9 cellular contexts compared by ENCODE assay signal in genomic region chr12:99985129-99985570, GRCh38. TPM values are rescaled to one million over a fixed set of nuclear protein-coding genes. Genes with fewer than 3 reads are reported as not detected.
DNase-seq lines count a peak whose midpoint lies in the region; ATAC-seq, FAIRE-seq and TF ChIP-seq lines count a peak whose summit lies in the region.
"Had no signal": no experiment of that assay in that cellular context is flagged by ENCODE, and none has a peak within 500 bp of the region (broad histone marks: within the 10 kb centered on the region; RNA-seq: fewer than 3 reads in every experiment).

No MANE protein-coding gene starts in this region.

- peaks cover 6% of the 10 kb centered on the region for H3K4me1 Mint-ChIP-seq in activated CD8-positive, alpha-beta memory T cell treated with anti-CD3 and anti-CD28 coated beads, Interleukin-2, amount 10 ng/mL, durations not matched to agents 7 days and 5 days

- peak overlapping the region; percentile 65 for H3K4me3 ChIP-seq in HUES64 (ENCODE audit: low read length)
- peak overlapping the region; percentile 39 to 47 for H3K4me3 ChIP-seq in left lung
- peak overlapping the region; percentile 78 to 84 for H3K4me3 ChIP-seq in tibial artery

- no peaks in the 10 kb centered on the region for H3K9me3 Mint-ChIP-seq in activated CD8-positive, alpha-beta memory T cell treated with anti-CD3 and anti-CD28 coated beads, Interleukin-2, amount 10 ng/mL, durations not matched to agents 7 days and 5 days (ENCODE audit: low read depth)

- H3K36me3 Mint-ChIP-seq in activated CD8-positive, alpha-beta memory T cell treated with anti-CD3 and anti-CD28 coated beads, Interleukin-2, amount 10 ng/mL, durations not matched to agents 7 days and 5 days = no peaks in the 10 kb centered on the region

- peak overlapping the region; percentile 63 for H3K4me3 Mint-ChIP-seq in activated CD8-positive, alpha-beta memory T cell treated with anti-CD3 and anti-CD28 coated beads, Interleukin-2, amount 10 ng/mL, durations not matched to agents 7 days and 5 days

- H3K27ac Mint-ChIP-seq in activated CD8-positive, alpha-beta memory T cell treated with anti-CD3 and anti-CD28 coated beads, Interleukin-2, amount 10 ng/mL, durations not matched to agents 7 days and 5 days = no peak overlapping the region

- H3K27ac ChIP-seq in HUES64 (ENCODE audit: low read depth, low read length) (no peak overlapping the region), angular gyrus (ENCODE audit: low read depth, low read length) (peak overlapping the region; percentile 74), left lung (peak overlapping the region in 1 of 2 donors; percentile 16), tibial artery (peak overlapping the region; percentile 84)

- FAIRE-seq in urothelium cell line (lab: Jason Lieb, UNC) = no peak
- FAIRE-seq: endometrium had no signal

- H3K9ac ChIP-seq in HUES64 (ENCODE audit: low read depth, low read length) = peak overlapping the region; percentile 31

- TF ChIP-seq CTCF in left lung (IDR thresholded peaks at IDR 0.05) (no peak), tibial artery (IDR thresholded peaks at IDR 0.05) (no peak)

- H3K27me3 Mint-ChIP-seq in activated CD8-positive, alpha-beta memory T cell treated with anti-CD3 and anti-CD28 coated beads, Interleukin-2, amount 10 ng/mL, durations not matched to agents 7 days and 5 days = peaks cover 60% of the 10 kb centered on the region

- CTCF ChIA-PET in activated CD8-positive, alpha-beta memory T cell treated with anti-CD3 and anti-CD28 coated beads, Interleukin-2, amount 10 ng/mL, durations not matched to agents 7 days and 5 days (lab: Charles Lee) = no interaction called here

- peak; percentile 16 for ATAC-seq in activated CD8-positive, alpha-beta memory T cell treated with anti-CD3 and anti-CD28 coated beads, Interleukin-2, amount 10 ng/mL, durations not matched to agents 7 days and 5 days
- peak; percentile 40 for ATAC-seq in left lung

- H3K9me3 ChIP-seq in HUES64 (ENCODE audit: insufficient read depth, low read depth, low read length) (no peaks in the 10 kb centered on the region), left lung (no peaks in the 10 kb centered on the region), tibial artery (no peaks in the 10 kb centered on the region)

- H3K36me3 ChIP-seq in HUES64 (ENCODE audit: insufficient read depth, low read length) (no peaks in the 10 kb centered on the region), left lung (no peaks in the 10 kb centered on the region), tibial artery (no peaks in the 10 kb centered on the region)

- H3K4me1 ChIP-seq in HUES64 (ENCODE audit: insufficient read depth, low read length) = peaks cover 7% of the 10 kb centered on the region
- peaks cover 0 to 8% of the 10 kb centered on the region in 2 donors for H3K4me1 ChIP-seq in left lung
- peaks cover 0 to 32% (median 6%) of the 10 kb centered on the region in 4 donors for H3K4me1 ChIP-seq in tibial artery

- DNase-seq in activated CD8-positive, alpha-beta memory T cell treated with anti-CD3 and anti-CD28 coated beads, Interleukin-2, amount 10 ng/mL, durations not matched to agents 7 days and 5 days = no peak
- DNase-seq in activated CD8-positive, alpha-beta memory T cell treated with anti-CD3 and anti-CD28 coated beads for 24 hours = no peak
- DNase-seq in left lung (no peak), tibial artery (no peak), urothelium cell line (ENCODE audit: low spot score) (no peak)
- DNase-seq in activated CD4-positive, alpha-beta T cell treated with anti-CD3 and anti-CD28 coated beads, Interleukin-2, amount 50 U/mL, for 1 hour = no peak

- intact Hi-C loops in left lung (cut with DNase I) = no loop called here
- intact Hi-C loops in tibial artery (cut with DNase I; ENCODE audit: low total_unique reads) = loop anchor here (10.0 kb wide), 1 partner anchor 170 kb away; no protein-coding TSS in a partner anchor

- peaks cover 46% of the 10 kb centered on the region for H3K27me3 ChIP-seq in HUES64 (ENCODE audit: insufficient read depth, low read length)
- H3K27me3 ChIP-seq in left lung = peaks cover 0 to 59% of the 10 kb centered on the region in 2 donors
- H3K27me3 ChIP-seq in tibial artery = no peaks in the 10 kb centered on the region

- 6% methylated on average over 10 of the region's 10 CpGs for WGBS in HUES64

RNA-seq across cellular contexts. Expression of gene ANKS1B, which starts 0.4 kb away (rescaled TPM):
- total RNA-seq in activated CD8-positive, alpha-beta memory T cell treated with anti-CD3 and anti-CD28 coated beads, Interleukin-2, amount 10 ng/mL, durations not matched to agents 7 days and 5 days = 1 to 10 TPM in 1 of 2 experiments, under 1 TPM in 1; 0.96 to 1.1 TPM
- polyA plus RNA-seq in HUES64 (2013, experiment 1 of 2) = 2.3 TPM
- 4.4 TPM for polyA plus RNA-seq in HUES64 (2013, experiment 2 of 2)
- total RNA-seq in left lung = 1 to 10 TPM; 4.9 to 6.9 TPM
